ENCODE assay signal across 18 cellular contexts in genomic region chr6:81623106-81623834, GRCh38.
DNase-seq lines count a peak whose midpoint lies in the region; ATAC-seq, FAIRE-seq and TF ChIP-seq lines count a peak whose summit lies in the region.
"Had no signal": no experiment of that assay in that cellular context is flagged by ENCODE, and none has a peak within 500 bp of the region (broad histone marks: within the 10 kb centered on the region; RNA-seq: fewer than 3 reads in every experiment).

No MANE protein-coding gene starts in this region.

- no peaks in the 10 kb centered on the region for H3K9me3 Mint-ChIP-seq in HFFc6
- no peaks in the 10 kb centered on the region for H3K9me3 Mint-ChIP-seq in astrocyte (ENCODE audit: unreplicated experiment)
- H3K9me3 Mint-ChIP-seq in activated naive CD4-positive, alpha-beta T cell treated with anti-CD3 and anti-CD28 coated beads for 36 hours: no peaks in the 10 kb centered on the region
- H3K9me3 Mint-ChIP-seq: GM23338 had no signal

- H3K4me3 ChIP-seq in astrocyte (ENCODE audit: insufficient read depth, low read depth, low read length): no peak overlapping the region
- no peak overlapping the region for H3K4me3 ChIP-seq in hepatocyte
- no peak overlapping the region for H3K4me3 ChIP-seq in mesodermal cell (ENCODE audit: extremely low read depth, insufficient read depth, low read length, poor library complexity, severe bottlenecking)
- no peak overlapping the region for H3K4me3 ChIP-seq in gastroesophageal sphincter
- H3K4me3 ChIP-seq: BLaER1 treated with 17β-estradiol and CSF1 and Interleukin-3, amounts not matched to agents 10 nM and 100 nM; GM12878; GM23338 had no signal

- H3K27ac ChIP-seq in astrocyte (ENCODE audit: low read depth, low read length): no peak overlapping the region
- H3K27ac ChIP-seq in hepatocyte: peak overlapping the region; percentile 47
- H3K27ac ChIP-seq in mesodermal cell (ENCODE audit: low read depth, low read length, severe bottlenecking): peak overlapping the region; percentile 52
- H3K27ac ChIP-seq in gastroesophageal sphincter: no peak overlapping the region
- H3K27ac ChIP-seq: BLaER1 treated with 17β-estradiol and CSF1 and Interleukin-3, amounts not matched to agents 10 nM and 100 nM had no signal

- H4K20me1 ChIP-seq in astrocyte (ENCODE audit: insufficient read depth, low read length): no peaks in the 10 kb centered on the region
- H4K20me1 ChIP-seq in hepatocyte (ENCODE audit: insufficient read depth, poor library complexity, severe bottlenecking): no peaks in the 10 kb centered on the region
- H4K20me1 ChIP-seq: BLaER1 treated with 17β-estradiol and CSF1 and Interleukin-3, amounts not matched to agents 10 nM and 100 nM had no signal

- H3K27me3 ChIP-seq in astrocyte (ENCODE audit: insufficient read depth, low read length) (no peaks in the 10 kb centered on the region), hepatocyte (no peaks in the 10 kb centered on the region), gastroesophageal sphincter (no peaks in the 10 kb centered on the region)
- H3K27me3 ChIP-seq: BLaER1 treated with 17β-estradiol and CSF1 and Interleukin-3, amounts not matched to agents 10 nM and 100 nM had no signal

- H3K79me2 ChIP-seq in astrocyte (ENCODE audit: insufficient read depth, low read length) (no peaks in the 10 kb centered on the region), hepatocyte (no peaks in the 10 kb centered on the region)

- no peak overlapping the region for H3K4me2 ChIP-seq in astrocyte (ENCODE audit: low read length)
- H3K4me2 ChIP-seq in hepatocyte: no peak overlapping the region
- H3K4me2 ChIP-seq: BLaER1 treated with 17β-estradiol and CSF1 and Interleukin-3, amounts not matched to agents 10 nM and 100 nM; GM23338 had no signal

- H3K4me1 Mint-ChIP-seq in HFFc6 (ENCODE audit: low read depth): peaks cover 39% of the 10 kb centered on the region
- peaks cover 6% of the 10 kb centered on the region for H3K4me1 Mint-ChIP-seq in astrocyte (ENCODE audit: low read depth, unreplicated experiment)
- H3K4me1 Mint-ChIP-seq in activated naive CD4-positive, alpha-beta T cell treated with anti-CD3 and anti-CD28 coated beads for 36 hours (ENCODE audit: low read depth): no peaks in the 10 kb centered on the region
- H3K4me1 Mint-ChIP-seq: GM23338 had no signal

- H2AFZ ChIP-seq in astrocyte (ENCODE audit: low read depth, low read length): no peak overlapping the region
- H2AFZ ChIP-seq in hepatocyte: no peak overlapping the region
- H2AFZ ChIP-seq: GM23338 had no signal

- intact Hi-C loops in activated naive CD4-positive, alpha-beta T cell treated with anti-CD3 and anti-CD28 coated beads for 36 hours (cut with micrococcal nuclease): no loop called here

- H3K27me3 Mint-ChIP-seq in HFFc6 (ENCODE audit: insufficient read depth): no peaks in the 10 kb centered on the region; the same call in 1 of the 2 replicates
- H3K27me3 Mint-ChIP-seq in astrocyte (ENCODE audit: low read depth, unreplicated experiment): no peaks in the 10 kb centered on the region
- H3K27me3 Mint-ChIP-seq in activated naive CD4-positive, alpha-beta T cell treated with anti-CD3 and anti-CD28 coated beads for 36 hours (ENCODE audit: low read depth): no peaks in the 10 kb centered on the region

- no peaks in the 10 kb centered on the region for H3K9me2 ChIP-seq in hepatocyte (replicated peaks; ENCODE audit: insufficient read depth)

- FAIRE-seq in astrocyte (lab: Jason Lieb, UNC): no peak
- FAIRE-seq in urothelium cell line (lab: Jason Lieb, UNC): no peak
- FAIRE-seq: GM12878, GM18507, HepG2 had no signal

- no peak overlapping the region for H3K9ac ChIP-seq in astrocyte (ENCODE audit: low read length)
- H3K9ac ChIP-seq: BLaER1 treated with 17β-estradiol and CSF1 and Interleukin-3, amounts not matched to agents 10 nM and 100 nM had no signal

- TF ChIP-seq EP300 in gastroesophageal sphincter (IDR thresholded peaks at IDR 0.05): no peak

- ATAC-seq in GM19463 (IDR thresholded peaks at IDR 0.05; ENCODE audit: unreplicated experiment): no peak
- ATAC-seq in gastroesophageal sphincter: no peak
- ATAC-seq: GM12878, GM23338, HepG2 had no signal

- no peak for TF ChIP-seq POLR2A in gastroesophageal sphincter (IDR thresholded peaks at IDR 0.05)

- H3K4me3 Mint-ChIP-seq in HFFc6: no peak overlapping the region
- no peak overlapping the region for H3K4me3 Mint-ChIP-seq in astrocyte (ENCODE audit: unreplicated experiment)
- no peak overlapping the region for H3K4me3 Mint-ChIP-seq in activated naive CD4-positive, alpha-beta T cell treated with anti-CD3 and anti-CD28 coated beads for 36 hours
- H3K4me3 Mint-ChIP-seq: CD4-positive, CD25-positive, alpha-beta regulatory T cell; GM23338 had no signal

- H3K4me1 ChIP-seq in astrocyte (ENCODE audit: insufficient read depth, low read length): no peaks in the 10 kb centered on the region
- no peaks in the 10 kb centered on the region for H3K4me1 ChIP-seq in hepatocyte (ENCODE audit: insufficient read depth)
- H3K4me1 ChIP-seq in mesodermal cell (ENCODE audit: control insufficient read depth, insufficient read depth, low read length, poor library complexity, severe bottlenecking): peaks cover 3% of the 10 kb centered on the region
- no peaks in the 10 kb centered on the region for H3K4me1 ChIP-seq in gastroesophageal sphincter
- H3K4me1 ChIP-seq: BLaER1 treated with 17β-estradiol and CSF1 and Interleukin-3, amounts not matched to agents 10 nM and 100 nM had no signal

- H3K27ac Mint-ChIP-seq in HFFc6 (peak overlapping the region; percentile 6; the same call in 1 of the 2 replicates), astrocyte (ENCODE audit: unreplicated experiment) (no peak overlapping the region)
- H3K27ac Mint-ChIP-seq in activated naive CD4-positive, alpha-beta T cell treated with anti-CD3 and anti-CD28 coated beads for 36 hours: no peak overlapping the region
- H3K27ac Mint-ChIP-seq: CD4-positive, CD25-positive, alpha-beta regulatory T cell; GM23338 had no signal

- no peak for TF ChIP-seq CTCF in HFFc6 (IDR thresholded peaks at IDR 0.05)
- no peak for TF ChIP-seq CTCF in astrocyte (IDR thresholded peaks at IDR 0.05; ENCODE audit: insufficient read depth, low read depth, low read length)
- no peak for TF ChIP-seq CTCF in hepatocyte (IDR thresholded peaks at IDR 0.05; ENCODE audit: poor library complexity)
- TF ChIP-seq CTCF in gastroesophageal sphincter (IDR thresholded peaks at IDR 0.05): no peak

- CTCF ChIA-PET in activated naive CD4-positive, alpha-beta T cell treated with anti-CD3 and anti-CD28 coated beads for 36 hours (lab: Charles Lee): no interaction called here

- H3K36me3 Mint-ChIP-seq in HFFc6 (ENCODE audit: low read depth): no peaks in the 10 kb centered on the region
- peaks cover 2% of the 10 kb centered on the region for H3K36me3 Mint-ChIP-seq in astrocyte (ENCODE audit: low read depth, unreplicated experiment)
- no peaks in the 10 kb centered on the region for H3K36me3 Mint-ChIP-seq in activated naive CD4-positive, alpha-beta T cell treated with anti-CD3 and anti-CD28 coated beads for 36 hours (ENCODE audit: low read depth)
- H3K36me3 Mint-ChIP-seq: CD4-positive, CD25-positive, alpha-beta regulatory T cell had no signal

- H3K9me3 ChIP-seq in astrocyte (ENCODE audit: insufficient read depth, low read depth, low read length) (no peaks in the 10 kb centered on the region), hepatocyte (ENCODE audit: low read depth) (no peaks in the 10 kb centered on the region), mesodermal cell (ENCODE audit: control insufficient read depth, low read length) (no peaks in the 10 kb centered on the region), gastroesophageal sphincter (peaks cover 0 to under 1% (median 0%) of the 10 kb centered on the region in 3 donors)
- H3K9me3 ChIP-seq: BLaER1 treated with 17β-estradiol and CSF1 and Interleukin-3, amounts not matched to agents 10 nM and 100 nM had no signal

- DNase-seq in HFFc6 (peak; percentile 9), astrocyte (ENCODE audit: low read depth) (peak; percentile 12), hepatocyte (ENCODE audit: low spot score) (no peak), urothelium cell line (ENCODE audit: low spot score) (no peak)
- no peak for DNase-seq in activated naive CD4-positive, alpha-beta T cell treated with anti-CD3 and anti-CD28 coated beads for 36 hours
- DNase-seq: ACHN; Calu3; CD4-positive, CD25-positive, alpha-beta regulatory T cell; DMS 273 treated with DMSO at 0.1 percent for 48 hours; H7 had no signal

- H3K36me3 ChIP-seq in astrocyte (ENCODE audit: insufficient read depth, low read length) (no peaks in the 10 kb centered on the region), hepatocyte (replicated peaks; ENCODE audit: insufficient read depth, low read depth) (no peaks in the 10 kb centered on the region), mesodermal cell (ENCODE audit: control insufficient read depth, insufficient read depth, low read length) (no peaks in the 10 kb centered on the region), gastroesophageal sphincter (no peaks in the 10 kb centered on the region)
- H3K36me3 ChIP-seq: BLaER1 treated with 17β-estradiol and CSF1 and Interleukin-3, amounts not matched to agents 10 nM and 100 nM had no signal

Comparison
In these comparisons a context has a peak if more than half of its experiments do, and no peak if none do; other contexts are left out.
1. DNase-seq: peak in HFFc6 (single experiment) and astrocyte (single experiment); none in hepatocyte (single experiment), activated naive CD4-positive, alpha-beta T cell treated with anti-CD3 and anti-CD28 coated beads for 36 hours (single experiment) and urothelium cell line (single experiment).
2. H3K27ac ChIP-seq: peak in hepatocyte (single experiment) and mesodermal cell (single experiment); none in astrocyte (single experiment) and gastroesophageal sphincter (0 of 4).